Comparison of ENCODE assay signal across 2 cellular contexts in genomic region chr2:69139778-69140177, GRCh38.
TF ChIP-seq lines count a peak whose summit lies in the region.

No MANE protein-coding gene starts in this region.

TF ChIP-seq in SK-N-SH, 30 proteins besides CTCF, POLR2A, EP300 and RAD21:
- TF ChIP-seq IRF3 (IDR thresholded peaks at IDR 0.05; ENCODE audit: low read depth, low read length) (no peak), FOXJ3 (CRISPR knock-in tag; IDR thresholded peaks at IDR 0.05) (no peak), TAF1 (IDR thresholded peaks at IDR 0.05; ENCODE audit: borderline replicate concordance, low read depth, low read length) (no peak), SMC3 (IDR thresholded peaks at IDR 0.05; ENCODE audit: low read depth, low read length) (no peak), FOXM1 (IDR thresholded peaks at IDR 0.05; ENCODE audit: low read depth) (no peak), GABPA (IDR thresholded peaks at IDR 0.05; ENCODE audit: low read depth) (no peak), ZBTB33 (IDR thresholded peaks at IDR 0.05; ENCODE audit: borderline replicate concordance, low read depth) (no peak), POLR2AphosphoS5 (IDR thresholded peaks at IDR 0.05; ENCODE audit: low read depth, low read length) (no peak), PBX3 (IDR thresholded peaks at IDR 0.05) (no peak), GATA2 (CRISPR knock-in tag; IDR thresholded peaks at IDR 0.05) (no peak), JUND (IDR thresholded peaks at IDR 0.05) (no peak), MXI1 (IDR thresholded peaks at IDR 0.05; ENCODE audit: low read depth, low read length) (no peak), MEF2A (IDR thresholded peaks at IDR 0.05; ENCODE audit: borderline replicate concordance, low read depth) (no peak), NFIC (IDR thresholded peaks at IDR 0.05; ENCODE audit: borderline replicate concordance) (no peak)
TF ChIP-seq in SK-N-SH: peak in this region for 0.

TF ChIP-seq in SK-N-SH treated with all-trans-retinoic acid at 6 μM for 48 hours, 23 proteins besides CTCF, POLR2A, EP300 and RAD21 (continued from another document):
- TF ChIP-seq ZNF8 (CRISPR knock-in tag; IDR thresholded peaks at IDR 0.05) = no peak
- no peak for TF ChIP-seq TSHZ2 (CRISPR knock-in tag; IDR thresholded peaks at IDR 0.05)
TF ChIP-seq in SK-N-SH treated with all-trans-retinoic acid at 6 μM for 48 hours: peak in this region for 0.
